Comparison of ENCODE assay signal across 9 cellular contexts in the genomic region with DNA sequence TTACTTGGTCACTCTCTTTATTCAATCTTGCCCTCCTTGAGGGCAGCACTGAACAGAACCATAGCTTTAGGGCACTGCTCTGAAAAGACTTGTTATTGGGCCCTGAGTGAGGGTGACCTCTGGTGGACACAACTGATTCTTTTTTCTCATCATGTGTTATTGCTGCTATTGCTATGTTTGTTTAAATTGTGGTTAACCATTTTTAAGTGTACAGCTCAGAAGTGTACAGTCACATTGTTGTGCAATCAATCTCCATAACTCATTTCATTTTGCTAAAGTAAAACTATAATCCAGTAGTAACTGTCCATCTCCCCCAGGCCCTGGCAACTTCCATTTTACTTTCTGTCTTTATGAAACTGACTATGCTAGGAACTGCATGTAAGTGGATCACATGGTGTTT.
DNase-seq lines count a peak whose midpoint lies in the region; ATAC-seq, FAIRE-seq and TF ChIP-seq lines count a peak whose summit lies in the region.
"Had no signal": no experiment of that assay in that cellular context is flagged by ENCODE, and none has a peak within 500 bp of the region (broad histone marks: within the 10 kb centered on the region; RNA-seq: fewer than 3 reads in every experiment).

No MANE protein-coding gene starts in this region.

- H3K4me1 ChIP-seq in Panc1 (ENCODE audit: control insufficient read depth, insufficient read depth, low read length) (no peaks in the 10 kb centered on the region), endothelial cell of umbilical vein (ENCODE audit: control insufficient read depth, extremely low read depth, insufficient read depth, low read length) (peaks cover 3% of the 10 kb centered on the region)

- H3K4me3 ChIP-seq in Panc1 (ENCODE audit: low read depth in 2 of 2, low read length in 2 of 2) (no peak overlapping the region), endothelial cell of umbilical vein (replicated peaks in 1 of 3; ENCODE audit: insufficient read depth in 1 of 3, low read depth in 1 of 3, low read length in 3 of 3) (no peak overlapping the region)

- H3K27ac ChIP-seq in Panc1 (ENCODE audit: low read length) (no peak overlapping the region), endothelial cell of umbilical vein (ENCODE audit: insufficient read depth, low read depth, low read length) (no peak overlapping the region)

- H4K20me1 ChIP-seq in endothelial cell of umbilical vein (replicated peaks; ENCODE audit: control insufficient read depth, extremely low read depth, insufficient read depth, low read length), result no peaks in the 10 kb centered on the region

- TF ChIP-seq CTCF in Panc1 (IDR thresholded peaks at IDR 0.05), result peak; percentile 74
- peak; percentile 47 to 68 for TF ChIP-seq CTCF in endothelial cell of umbilical vein (IDR thresholded peaks at IDR 0.05; ENCODE audit: extremely low read depth in 1 of 2, insufficient read depth in 1 of 2, low read depth in 1 of 2, low read length in 2 of 2)

- POLR2A ChIA-PET in Panc1 (lab: Charles Lee), result interaction anchor here (0.7 kb wide), 1 partner anchor 182 kb away, joined by 3 read pairs; no protein-coding TSS in a partner anchor
- POLR2A ChIA-PET in endothelial cell of umbilical vein (lab: Charles Lee), result no interaction called here
- POLR2A ChIA-PET in activated CD4-positive, alpha-beta memory T cell treated with anti-CD3 and anti-CD28 coated beads, Interleukin-2, amount 10 ng/mL, durations not matched to agents 7 days and 5 days (lab: Charles Lee), result no interaction called here

- no TSS peak for BruUV-seq in Panc1 (replicated peaks; lab: Mats Ljungman, UMichigan)
- no TSS peak for BruUV-seq in endothelial cell of umbilical vein (replicated peaks; lab: Mats Ljungman, UMichigan)

- ATAC-seq in GM19438 (IDR thresholded peaks at IDR 0.05; ENCODE audit: low read depth, unreplicated experiment) (peak; percentile 48), HG03342 (IDR thresholded peaks at IDR 0.05; ENCODE audit: unreplicated experiment) (peak; percentile 63), Panc1 (peak; percentile 78)

- H3K4me3 Mint-ChIP-seq in activated CD4-positive, alpha-beta memory T cell treated with anti-CD3 and anti-CD28 coated beads, Interleukin-2, amount 10 ng/mL, durations not matched to agents 7 days and 5 days, result no peak overlapping the region
- no peak overlapping the region for H3K4me3 Mint-ChIP-seq in activated T-cell treated with anti-CD3 and anti-CD28 coated beads, Interleukin-2, amount 50 U/mL, for 24 hours
- H3K4me3 Mint-ChIP-seq: central memory CD8-positive, alpha-beta T cell had no signal

- H3K36me3 Mint-ChIP-seq in activated CD4-positive, alpha-beta memory T cell treated with anti-CD3 and anti-CD28 coated beads, Interleukin-2, amount 10 ng/mL, durations not matched to agents 7 days and 5 days (ENCODE audit: low read depth), result no peaks in the 10 kb centered on the region
- H3K36me3 Mint-ChIP-seq in activated T-cell treated with anti-CD3 and anti-CD28 coated beads, Interleukin-2, amount 50 U/mL, for 24 hours (ENCODE audit: low read depth), result no peaks in the 10 kb centered on the region

- DNase-seq in ELF-1 (ENCODE audit: low read depth, low spot score), result peak; percentile 53
- peak; percentile 85 for DNase-seq in Panc1 (ENCODE audit: low read depth, low spot score)
- peak; percentile 75 for DNase-seq in endothelial cell of umbilical vein (ENCODE audit: low read depth, low spot score)
- peak; percentile 82 for DNase-seq in myocyte (ENCODE audit: low read depth)
- no peak for DNase-seq in activated CD4-positive, alpha-beta memory T cell treated with anti-CD3 and anti-CD28 coated beads, Interleukin-2, amount 10 ng/mL, durations not matched to agents 7 days and 5 days
- DNase-seq in activated T-cell treated with anti-CD3 and anti-CD28 coated beads, Interleukin-2, amount 50 U/mL, for 24 hours, result no peak

- H3K9me3 Mint-ChIP-seq in activated CD4-positive, alpha-beta memory T cell treated with anti-CD3 and anti-CD28 coated beads, Interleukin-2, amount 10 ng/mL, durations not matched to agents 7 days and 5 days, result no peaks in the 10 kb centered on the region
- H3K9me3 Mint-ChIP-seq in activated T-cell treated with anti-CD3 and anti-CD28 coated beads, Interleukin-2, amount 50 U/mL, for 24 hours, result no peaks in the 10 kb centered on the region

- H3K9ac ChIP-seq in endothelial cell of umbilical vein (replicated peaks; ENCODE audit: extremely low read depth, insufficient read depth, low read length), result no peak overlapping the region

- H3K4me2 ChIP-seq in endothelial cell of umbilical vein (ENCODE audit: insufficient read depth, low read length), result no peak overlapping the region

- FAIRE-seq in endothelial cell of umbilical vein (lab: Jason Lieb, UNC), result peak; percentile 79

- TF ChIP-seq POLR2A in endothelial cell of umbilical vein (IDR thresholded peaks at IDR 0.05; ENCODE audit: low read depth, low read length), result no peak

- no peaks in the 10 kb centered on the region for H3K4me1 Mint-ChIP-seq in activated CD4-positive, alpha-beta memory T cell treated with anti-CD3 and anti-CD28 coated beads, Interleukin-2, amount 10 ng/mL, durations not matched to agents 7 days and 5 days
- no peaks in the 10 kb centered on the region for H3K4me1 Mint-ChIP-seq in activated T-cell treated with anti-CD3 and anti-CD28 coated beads, Interleukin-2, amount 50 U/mL, for 24 hours (ENCODE audit: low read depth)
- H3K4me1 Mint-ChIP-seq: central memory CD8-positive, alpha-beta T cell had no signal

- H3K9me1 ChIP-seq in endothelial cell of umbilical vein (replicated peaks; ENCODE audit: control insufficient read depth, extremely low read depth, insufficient read depth, low read length), result no peaks in the 10 kb centered on the region

- dilution Hi-C loops in endothelial cell of umbilical vein (cut with MboI; ENCODE audit: extremely low pct_ligation_motif_present, low sequenced_read_pairs), result no loop called here

- intact Hi-C loops in Panc1 (cut with micrococcal nuclease; ENCODE audit: unreplicated experiment) (loop anchor here (5.0 to 10.0 kb wide), 2 partner anchors 302 to 1241 kb away; a partner anchor contains a TSS), endothelial cell of umbilical vein (cut with micrococcal nuclease) (loop anchor here (1.0 to 10.0 kb wide), 7 partner anchors 237 to 1235 kb away; a partner anchor contains a TSS)

- in situ Hi-C loops in Panc1 (cut with HindIII; ENCODE audit: low pct_unique_long_range_greater_than_20kb, low sequenced_read_pairs), result no loop called here

- CTCF ChIA-PET in Panc1 (lab: Charles Lee), result interaction anchor here (1.1 kb wide), 1 partner anchor 303 kb away, joined by 4 read pairs; no protein-coding TSS in a partner anchor
- CTCF ChIA-PET in endothelial cell of umbilical vein (lab: Charles Lee), result interaction anchor here (0.6 to 4.0 kb wide), 55 partner anchors 8 to 1295 kb away, joined by 3 to 140 read pairs (median 4); no protein-coding TSS in a partner anchor
- CTCF ChIA-PET in activated CD4-positive, alpha-beta memory T cell treated with anti-CD3 and anti-CD28 coated beads, Interleukin-2, amount 10 ng/mL, durations not matched to agents 7 days and 5 days (lab: Charles Lee), result interaction anchor here (0.7 to 1.2 kb wide), 4 partner anchors 16 to 1261 kb away, joined by 3 to 12 read pairs (median 4); no protein-coding TSS in a partner anchor

- H3K27ac Mint-ChIP-seq in activated CD4-positive, alpha-beta memory T cell treated with anti-CD3 and anti-CD28 coated beads, Interleukin-2, amount 10 ng/mL, durations not matched to agents 7 days and 5 days, result no peak overlapping the region
- H3K27ac Mint-ChIP-seq in activated T-cell treated with anti-CD3 and anti-CD28 coated beads, Interleukin-2, amount 50 U/mL, for 24 hours, result no peak overlapping the region

- H3K79me2 ChIP-seq in endothelial cell of umbilical vein (ENCODE audit: control insufficient read depth, insufficient read depth, low read length), result no peaks in the 10 kb centered on the region

- no peaks in the 10 kb centered on the region for H3K36me3 ChIP-seq in Panc1 (ENCODE audit: control insufficient read depth, insufficient read depth, low read length)
- H3K36me3 ChIP-seq in endothelial cell of umbilical vein (ENCODE audit: control insufficient read depth in 2 of 2, extremely low read depth in 1 of 2, insufficient read depth in 2 of 2, low read length in 2 of 2), result no peaks in the 10 kb centered on the region

- H3K27me3 ChIP-seq in Panc1 (ENCODE audit: control insufficient read depth, insufficient read depth, low read length) (no peaks in the 10 kb centered on the region), endothelial cell of umbilical vein (ENCODE audit: control insufficient read depth in 2 of 2, insufficient read depth in 2 of 2, low read length in 2 of 2) (no peaks in the 10 kb centered on the region)

- no peaks in the 10 kb centered on the region for H3K9me3 ChIP-seq in Panc1 (ENCODE audit: control insufficient read depth, insufficient read depth, low read depth, low read length)
- no peaks in the 10 kb centered on the region for H3K9me3 ChIP-seq in endothelial cell of umbilical vein (replicated peaks; ENCODE audit: control insufficient read depth, insufficient read depth, low read length)

- peak overlapping the region; percentile 16 for H2AFZ ChIP-seq in endothelial cell of umbilical vein (ENCODE audit: low read depth, low read length)

- H3K27me3 Mint-ChIP-seq in activated CD4-positive, alpha-beta memory T cell treated with anti-CD3 and anti-CD28 coated beads, Interleukin-2, amount 10 ng/mL, durations not matched to agents 7 days and 5 days, result no peaks in the 10 kb centered on the region
- no peaks in the 10 kb centered on the region for H3K27me3 Mint-ChIP-seq in activated T-cell treated with anti-CD3 and anti-CD28 coated beads, Interleukin-2, amount 50 U/mL, for 24 hours
- H3K27me3 Mint-ChIP-seq: central memory CD8-positive, alpha-beta T cell had no signal

TF ChIP-seq in endothelial cell of umbilical vein, 7 proteins besides CTCF, POLR2A, EP300 and RAD21:
- TF ChIP-seq EZH2 (IDR thresholded peaks at IDR 0.05; ENCODE audit: borderline replicate concordance, low read depth, low read length, severe bottlenecking), result no peak
- TF ChIP-seq POLR2AphosphoS5 (IDR thresholded peaks at IDR 0.05; ENCODE audit: insufficient read depth, low read depth, low read length), result no peak
- no peak for TF ChIP-seq GATA2 (IDR thresholded peaks at IDR 0.05; ENCODE audit: insufficient read depth, insufficient read length, low read depth, low read length)
- no peak for TF ChIP-seq MYC (IDR thresholded peaks at IDR 0.05; ENCODE audit: low read depth, low read length)
- TF ChIP-seq FOS (IDR thresholded peaks at IDR 0.05; ENCODE audit: borderline replicate concordance, insufficient read depth, low read length), result no peak
- TF ChIP-seq, protein P1, sequence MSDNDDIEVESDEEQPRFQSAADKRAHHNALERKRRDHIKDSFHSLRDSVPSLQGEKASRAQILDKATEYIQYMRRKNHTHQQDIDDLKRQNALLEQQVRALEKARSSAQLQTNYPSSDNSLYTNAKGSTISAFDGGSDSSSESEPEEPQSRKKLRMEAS (IDR thresholded peaks at IDR 0.05; ENCODE audit: insufficient read depth, insufficient read length), result no peak

Comparison
In these comparisons a context has a peak if more than half of its experiments do, and no peak if none do; other contexts are left out.
1. DNase-seq: peak in ELF-1 (single experiment), Panc1 (single experiment), endothelial cell of umbilical vein (single experiment) and myocyte (single experiment); none in activated CD4-positive, alpha-beta memory T cell treated with anti-CD3 and anti-CD28 coated beads, Interleukin-2, amount 10 ng/mL, durations not matched to agents 7 days and 5 days (single experiment) and activated T-cell treated with anti-CD3 and anti-CD28 coated beads, Interleukin-2, amount 50 U/mL, for 24 hours (single experiment).
2. Peak in every context shown above with its lines, with median percentiles within 50 percentile points of each other: ATAC-seq.